In the genomic region with DNA sequence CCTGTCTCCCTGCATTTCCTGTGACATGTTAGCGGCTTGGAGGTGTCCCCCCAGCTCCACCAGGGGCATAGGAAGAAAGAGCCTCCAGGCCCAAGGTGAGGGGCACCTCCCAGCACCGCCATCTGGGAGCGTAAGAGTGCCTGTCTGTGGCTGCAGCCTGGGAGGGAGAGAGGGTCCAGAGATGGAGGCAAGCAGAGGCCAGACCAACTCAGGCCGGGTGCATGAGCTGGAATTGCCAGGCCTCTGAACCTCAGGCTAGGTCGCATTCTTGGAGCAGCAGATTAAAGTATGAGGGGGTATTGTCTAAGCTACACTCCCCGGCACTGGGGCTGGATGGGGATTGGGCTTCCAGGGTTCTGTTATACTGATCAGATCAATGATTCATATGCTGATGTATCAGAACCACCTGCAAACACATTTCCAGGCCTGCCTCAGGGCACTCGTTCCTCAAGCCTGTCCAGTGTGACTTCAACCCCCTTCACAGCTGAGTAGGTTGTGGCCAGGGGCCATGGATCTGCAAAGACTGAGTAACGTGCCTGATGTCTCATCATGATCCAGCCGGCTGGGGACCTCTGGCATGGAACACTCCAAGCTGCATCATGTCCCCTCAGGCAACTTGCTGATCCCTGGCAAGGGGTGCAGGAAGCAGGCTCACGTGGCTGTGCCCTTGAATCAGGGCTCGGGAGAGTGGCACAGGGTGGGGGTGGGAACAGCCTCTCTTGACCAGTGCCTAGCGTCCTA, we compare ENCODE assay signal across 12 cellular contexts.
DNase-seq lines count a peak whose midpoint lies in the region; ATAC-seq, FAIRE-seq and TF ChIP-seq lines count a peak whose summit lies in the region.
"Had no signal": no experiment of that assay in that cellular context is flagged by ENCODE, and none has a peak within 500 bp of the region (broad histone marks: within the 10 kb centered on the region; RNA-seq: fewer than 3 reads in every experiment).

No MANE protein-coding gene starts in this region.

- H3K27me3 Mint-ChIP-seq in HFFc6 (ENCODE audit: insufficient read depth) (peaks cover 2% of the 10 kb centered on the region), astrocyte (ENCODE audit: low read depth, unreplicated experiment) (no peaks in the 10 kb centered on the region)

- H3K4me1 Mint-ChIP-seq in HFFc6 (ENCODE audit: low read depth) (peaks cover 70% of the 10 kb centered on the region), astrocyte (ENCODE audit: low read depth, unreplicated experiment) (peaks cover 49% of the 10 kb centered on the region)

- peaks cover 51% of the 10 kb centered on the region for H3K4me1 ChIP-seq in astrocyte (ENCODE audit: insufficient read depth, low read length)
- H3K4me1 ChIP-seq in right lobe of liver, result peaks cover 0 to 27% (median 12%) of the 10 kb centered on the region in 4 donors

- H3K4me3 Mint-ChIP-seq in HFFc6, result peak overlapping the region; percentile 17
- H3K4me3 Mint-ChIP-seq in astrocyte (ENCODE audit: unreplicated experiment), result no peak overlapping the region
- H3K4me3 Mint-ChIP-seq: endodermal cell had no signal

- H3K9me3 ChIP-seq in astrocyte (ENCODE audit: insufficient read depth, low read depth, low read length) (no peaks in the 10 kb centered on the region), right lobe of liver (no peaks in the 10 kb centered on the region)

- H3K9me3 Mint-ChIP-seq in HFFc6 (no peaks in the 10 kb centered on the region), astrocyte (ENCODE audit: unreplicated experiment) (peaks cover 3% of the 10 kb centered on the region)

- FAIRE-seq in astrocyte (lab: Jason Lieb, UNC), result no peak

- H3K4me2 ChIP-seq in astrocyte (ENCODE audit: low read length), result peak overlapping the region; percentile 54

- H3K27me3 ChIP-seq in astrocyte (ENCODE audit: insufficient read depth, low read length) (no peaks in the 10 kb centered on the region), right lobe of liver (no peaks in the 10 kb centered on the region)

- H3K4me3 ChIP-seq in astrocyte (ENCODE audit: insufficient read depth, low read depth, low read length) (no peak overlapping the region), right lobe of liver (no peak overlapping the region)

- peak overlapping the region; percentile 82 for H3K9ac ChIP-seq in astrocyte (ENCODE audit: low read length)

- H2AFZ ChIP-seq in astrocyte (ENCODE audit: low read depth, low read length), result no peak overlapping the region

- H4K20me1 ChIP-seq in astrocyte (ENCODE audit: insufficient read depth, low read length), result no peaks in the 10 kb centered on the region

- 83% methylated on average over 1 of the region's 12 CpGs for WGBS in right lobe of liver (ENCODE audit: insufficient coverage, low coverage, low lambda C conversion rate, missing lambda C conversion rate)

- ATAC-seq in right lobe of liver, result no peak
- no peak for ATAC-seq in HG02642 (IDR thresholded peaks at IDR 0.05; ENCODE audit: poor library complexity, unreplicated experiment)

- DNase-seq in AG20443 (ENCODE audit: low spot score), result peak; percentile 60
- DNase-seq in HFFc6, result peak; percentile 98
- DNase-seq in astrocyte (ENCODE audit: low read depth), result peak; percentile 58
- no peak for DNase-seq in right lobe of liver
- DNase-seq in NCI-H526 (lab: John Stamatoyannopoulos, UW), result no peak
- DNase-seq in NCI-H2081 (lab: John Stamatoyannopoulos, UW), result no peak
- DNase-seq in activated CD4-positive, alpha-beta T cell treated with anti-CD3 and anti-CD28 coated beads, Interleukin-2, amount 50 U/mL, for 1 hour, result no peak
- DNase-seq: activated CD8-positive, alpha-beta memory T cell treated with anti-CD3 and anti-CD28 coated beads for 24 hours; DND-41; endodermal cell; NCI-H526 treated with DMSO at 0.1 percent for 48 hours had no signal

- H3K27ac Mint-ChIP-seq in HFFc6, result peak overlapping the region; percentile 95
- H3K27ac Mint-ChIP-seq in astrocyte (ENCODE audit: unreplicated experiment), result no peak overlapping the region
- H3K27ac Mint-ChIP-seq: endodermal cell had no signal

- TF ChIP-seq CTCF in HFFc6 (IDR thresholded peaks at IDR 0.05) (peak; percentile 43), astrocyte (IDR thresholded peaks at IDR 0.05; ENCODE audit: insufficient read depth, low read depth, low read length) (no peak), right lobe of liver (IDR thresholded peaks at IDR 0.05) (no peak)

- H3K36me3 Mint-ChIP-seq in HFFc6 (ENCODE audit: low read depth), result no peaks in the 10 kb centered on the region
- H3K36me3 Mint-ChIP-seq in astrocyte (ENCODE audit: low read depth, unreplicated experiment), result no peaks in the 10 kb centered on the region

- intact Hi-C loops in right lobe of liver (cut with DNase I), result no loop called here

- H3K36me3 ChIP-seq in astrocyte (ENCODE audit: insufficient read depth, low read length) (no peaks in the 10 kb centered on the region), right lobe of liver (no peaks in the 10 kb centered on the region)

- H3K27ac ChIP-seq in astrocyte (ENCODE audit: low read depth, low read length), result peak overlapping the region; percentile 97
- peak overlapping the region in 2 of 3 donors; percentile 60 to 88 for H3K27ac ChIP-seq in right lobe of liver

- TF ChIP-seq POLR2A in right lobe of liver (IDR thresholded peaks at IDR 0.05), result no peak

- H3K79me2 ChIP-seq in astrocyte (ENCODE audit: insufficient read depth, low read length), result no peaks in the 10 kb centered on the region

Comparison
In these comparisons a context has a peak if more than half of its experiments do, and no peak if none do; other contexts are left out.
1. DNase-seq: peak in AG20443 (single experiment), HFFc6 (single experiment) and astrocyte (single experiment); none in right lobe of liver (0 of 3), NCI-H526 (0 of 2), NCI-H2081 (0 of 2) and activated CD4-positive, alpha-beta T cell treated with anti-CD3 and anti-CD28 coated beads, Interleukin-2, amount 50 U/mL, for 1 hour (single experiment).